Comparison of ENCODE assay signal across 8 cellular contexts in genomic region chr1:94819945-94820746, GRCh38. TPM values are rescaled to one million over a fixed set of nuclear protein-coding genes. Genes with fewer than 3 reads are reported as not detected.
A peak's percentile ranks its signal among the peaks of the same experiment; 100 is the strongest.
DNase-seq lines count a peak whose midpoint lies in the region; ATAC-seq and TF ChIP-seq lines count a peak whose summit lies in the region.

Gene SLC44A3 (plus strand): TSS chr1:94820357. CDS start chr1:94820452, 95 bp downstream.

- peak; percentile 92 for ATAC-seq in activated T-cell treated with anti-CD3 and anti-CD28 coated beads, Interleukin-2, amount 50 U/mL, for 72 hours (replicated peaks in 1 of 2)
- ATAC-seq in omental fat pad (ENCODE audit: low FRiP score), result peak; percentile 90
- no peak for ATAC-seq in GM19395 (IDR thresholded peaks at IDR 0.05; ENCODE audit: unreplicated experiment)
- no peak for ATAC-seq in GM18520 (IDR thresholded peaks at IDR 0.05; ENCODE audit: unreplicated experiment)

- no peaks in the 10 kb centered on the region for H3K4me1 Mint-ChIP-seq in activated T-cell treated with anti-CD3 and anti-CD28 coated beads, Interleukin-2, amount 50 U/mL, for 72 hours (ENCODE audit: low read depth)
- peaks cover 30% of the 10 kb centered on the region for H3K4me1 Mint-ChIP-seq in glutamatergic neuron (ENCODE audit: low read depth, unreplicated experiment)

- DNase-seq in NCI-H748 (lab: John Stamatoyannopoulos, UW; ENCODE audit: unreplicated experiment), result peak; percentile 42
- DNase-seq in NCI-H748 treated with DMSO at 0.1 percent for 48 hours (lab: John Stamatoyannopoulos, UW), result no peak
- DNase-seq in MV-4-11 (lab: John Stamatoyannopoulos, UW), result peak; percentile 3
- peak; percentile 39 for DNase-seq in activated T-cell treated with anti-CD3 and anti-CD28 coated beads, Interleukin-2, amount 50 U/mL, for 72 hours
- peak; percentile 75 for DNase-seq in glutamatergic neuron
- DNase-seq in omental fat pad (ENCODE audit: low spot score), result no peak

- peaks cover 0 to 2% of the 10 kb centered on the region in 2 donors for H3K36me3 Mint-ChIP-seq in activated T-cell treated with anti-CD3 and anti-CD28 coated beads, Interleukin-2, amount 50 U/mL, for 72 hours (ENCODE audit: insufficient read depth in 2 of 2)
- peaks cover 10% of the 10 kb centered on the region for H3K36me3 Mint-ChIP-seq in glutamatergic neuron (ENCODE audit: unreplicated experiment)

- H3K9me3 Mint-ChIP-seq in activated T-cell treated with anti-CD3 and anti-CD28 coated beads, Interleukin-2, amount 50 U/mL, for 72 hours, result no peaks in the 10 kb centered on the region
- peaks cover 27% of the 10 kb centered on the region for H3K9me3 Mint-ChIP-seq in glutamatergic neuron (ENCODE audit: unreplicated experiment)

- peak within 1 kb of the TSS; percentile 69 to 80 for H3K4me3 Mint-ChIP-seq in activated T-cell treated with anti-CD3 and anti-CD28 coated beads, Interleukin-2, amount 50 U/mL, for 72 hours
- peak within 1 kb of the TSS; percentile 95 for H3K4me3 Mint-ChIP-seq in glutamatergic neuron (ENCODE audit: unreplicated experiment)

- H3K27ac Mint-ChIP-seq in activated T-cell treated with anti-CD3 and anti-CD28 coated beads, Interleukin-2, amount 50 U/mL, for 72 hours, result no peak within 1 kb of the TSS
- H3K27ac Mint-ChIP-seq in glutamatergic neuron (ENCODE audit: unreplicated experiment), result peak within 1 kb of the TSS; percentile 98

- TF ChIP-seq CTCF in glutamatergic neuron (IDR thresholded peaks at IDR 0.05; ENCODE audit: partially characterized antibody, unreplicated experiment), result no peak
- no peak for TF ChIP-seq CTCF in omental fat pad (IDR thresholded peaks at IDR 0.05)

- peaks cover 55% of the 10 kb centered on the region for H3K27me3 Mint-ChIP-seq in activated T-cell treated with anti-CD3 and anti-CD28 coated beads, Interleukin-2, amount 50 U/mL, for 72 hours (ENCODE audit: low read depth)
- peaks cover 23% of the 10 kb centered on the region for H3K27me3 Mint-ChIP-seq in glutamatergic neuron (ENCODE audit: unreplicated experiment)

RNA-seq across cellular contexts. Expression of gene SLC44A3, which starts in this region (rescaled TPM):
- total RNA-seq in activated T-cell treated with anti-CD3 and anti-CD28 coated beads, Interleukin-2, amount 50 U/mL, for 72 hours, result not detected
- 129 TPM for total RNA-seq in glutamatergic neuron (ENCODE audit: unreplicated experiment)
- total RNA-seq in omental fat pad, result 1 to 10 TPM; 1.3 to 1.9 (median 1.4) TPM

Comparison
In these comparisons a context has a peak if more than half of its experiments do, and no peak if none do; other contexts are left out.
1. RNA of gene SLC44A3 (total RNA-seq): 129 TPM in glutamatergic neuron (single experiment); 1.3 to 1.9 TPM in omental fat pad and not detected in activated T-cell treated with anti-CD3 and anti-CD28 coated beads, Interleukin-2, amount 50 U/mL, for 72 hours; every median in the first group is over 10 times any median in the second.
2. DNase-seq: peak in NCI-H748 (single experiment), MV-4-11 (single experiment) and glutamatergic neuron (single experiment); none in NCI-H748 treated with DMSO at 0.1 percent for 48 hours (single experiment) and omental fat pad (single experiment).
3. Peak in DNase-seq and ATAC-seq in activated T-cell treated with anti-CD3 and anti-CD28 coated beads, Interleukin-2, amount 50 U/mL, for 72 hours; RNA of the gene not detected or under 1 TPM.